1 cellular context compared by ENCODE assay signal in the genomic region with DNA sequence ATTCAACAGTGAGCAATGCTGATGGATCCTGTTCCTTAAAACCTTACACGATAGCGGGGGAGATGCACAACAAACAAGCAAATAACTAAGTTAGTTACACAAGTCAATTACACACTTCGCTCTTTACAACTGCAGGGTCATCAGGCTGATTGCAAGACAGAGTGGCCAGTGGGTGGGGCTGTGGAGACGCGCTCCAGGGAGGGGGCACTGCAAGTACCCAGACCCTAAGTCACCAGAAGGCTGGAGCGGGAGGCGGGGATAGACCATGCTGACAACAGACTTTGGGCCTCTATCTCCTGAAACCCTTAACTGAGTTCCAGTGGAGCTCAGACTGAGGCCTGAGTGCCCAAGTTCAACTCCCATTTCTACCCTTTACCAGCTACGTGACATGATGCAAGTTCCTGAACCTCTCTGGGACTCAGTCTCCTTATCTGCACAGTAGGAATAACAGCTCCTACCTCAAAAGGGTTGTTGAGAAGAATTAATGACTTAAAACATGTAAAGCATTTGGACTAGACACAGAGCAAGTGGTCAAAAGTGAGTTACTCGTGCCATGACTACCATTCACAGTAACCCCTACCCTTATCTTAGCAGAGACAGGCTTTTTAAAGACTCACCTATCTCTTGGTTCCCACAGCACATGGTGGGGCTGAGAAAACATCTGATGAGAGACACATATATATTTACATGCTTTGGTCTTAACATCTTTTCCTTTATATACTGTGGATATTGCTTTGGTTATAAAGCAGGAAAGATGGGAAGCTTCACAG.
TF ChIP-seq lines count a peak whose summit lies in the region.

No MANE protein-coding gene starts in this region.

TF ChIP-seq in K562, 482 proteins besides CTCF, POLR2A, EP300 and RAD21 (continued from another document):
- TF ChIP-seq HDAC8 (tag; IDR thresholded peaks at IDR 0.05): no peak
- TF ChIP-seq ZNF146 (CRISPR knock-in tag; IDR thresholded peaks at IDR 0.05; ENCODE audit: unreplicated experiment): no peak
- no peak for TF ChIP-seq NRF1 (conservative IDR thresholded peaks at IDR 0.05 in 1 of 2, IDR thresholded peaks at IDR 0.05 in 1 of 2)
- no peak for TF ChIP-seq GTF2F1 (IDR thresholded peaks at IDR 0.05; ENCODE audit: low read depth, low read length)
- no peak for TF ChIP-seq ZNF175 (CRISPR knock-in tag; IDR thresholded peaks at IDR 0.05; ENCODE audit: low read depth)
- no peak for TF ChIP-seq ZNF12 (CRISPR knock-in tag; IDR thresholded peaks at IDR 0.05)
- TF ChIP-seq RNF2 (IDR thresholded peaks at IDR 0.05): no peak
- peak; percentile 94 for TF ChIP-seq CBFA2T3 (IDR thresholded peaks at IDR 0.05)
- TF ChIP-seq HCFC1 (IDR thresholded peaks at IDR 0.05; ENCODE audit: low read depth, low read length): no peak
- peak; percentile 94 for TF ChIP-seq TCF3 (CRISPR knock-in tag; IDR thresholded peaks at IDR 0.05)
- no peak for TF ChIP-seq HSF4 (CRISPR knock-in tag; IDR thresholded peaks at IDR 0.05; ENCODE audit: borderline replicate concordance)
- TF ChIP-seq CHD2 (IDR thresholded peaks at IDR 0.05; ENCODE audit: low read depth, low read length): no peak
- no peak for TF ChIP-seq U2AF1 (optimal IDR thresholded peaks at IDR 0.05; ENCODE audit: low read depth, low read length)
- TF ChIP-seq KAT8 (IDR thresholded peaks at IDR 0.05; ENCODE audit: low read depth): no peak
- no peak for TF ChIP-seq CREB3 (tag; conservative IDR thresholded peaks at IDR 0.05; ENCODE audit: low read depth)
- TF ChIP-seq HMGXB4 (CRISPR knock-in tag; IDR thresholded peaks at IDR 0.05): no peak
- TF ChIP-seq SMAD2 (IDR thresholded peaks at IDR 0.05; ENCODE audit: low read depth, low read length): no peak
- TF ChIP-seq ELF2 (CRISPR knock-in tag; IDR thresholded peaks at IDR 0.05): no peak
- TF ChIP-seq HDAC1 (IDR thresholded peaks at IDR 0.05): 0 out of 4 replicates have a peak, but pooled peaks of 1 of the 2 experiments have one; percentile 35
- TF ChIP-seq SAFB2 (IDR thresholded peaks at IDR 0.05; ENCODE audit: borderline replicate concordance, low read depth, low read length, severe bottlenecking): no peak
- TF ChIP-seq MCM3 (IDR thresholded peaks at IDR 0.05): no peak
- TF ChIP-seq ZBTB17 (CRISPR knock-in tag; IDR thresholded peaks at IDR 0.05): no peak
- no peak for TF ChIP-seq CCAR2 (IDR thresholded peaks at IDR 0.05; ENCODE audit: low read depth, low read length)
- no peak for TF ChIP-seq CEBPZ (IDR thresholded peaks at IDR 0.05; ENCODE audit: borderline replicate concordance, low read depth, low read length)
- peak; percentile 69 for TF ChIP-seq NFIC (IDR thresholded peaks at IDR 0.05)
- TF ChIP-seq ZNF318 (IDR thresholded peaks at IDR 0.05; ENCODE audit: borderline replicate concordance in 1 of 2, low read depth in 1 of 2): no peak
